ENCODE assay signal across 19 cellular contexts in the genomic region with DNA sequence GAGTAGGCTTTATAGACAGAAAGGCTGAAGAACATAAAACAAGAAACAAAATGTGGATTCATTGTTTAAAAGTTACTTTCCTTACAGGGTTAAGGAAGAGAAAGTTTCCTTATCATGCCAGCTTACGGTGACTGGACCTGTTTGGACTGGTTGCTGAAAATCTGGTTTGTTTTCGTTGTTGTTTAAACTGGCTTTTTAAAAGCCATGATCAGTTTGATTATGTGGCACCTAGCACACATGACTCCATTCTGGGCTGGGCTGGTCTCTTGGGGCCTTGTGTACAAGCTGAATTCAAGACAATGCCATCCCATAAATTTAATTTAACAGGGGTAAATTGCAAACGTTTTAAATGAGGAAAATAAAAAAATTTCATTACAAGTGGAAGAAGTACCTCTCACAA. TPM values are rescaled to one million over a fixed set of nuclear protein-coding genes. Genes with fewer than 3 reads are reported as not detected.
"Had no signal": no experiment of that assay in that cellular context is flagged by ENCODE, and none has a peak within 500 bp of the region (broad histone marks: within the 10 kb centered on the region; RNA-seq: fewer than 3 reads in every experiment).

No MANE protein-coding gene starts in this region.

- ATAC-seq: activated T-cell treated with anti-CD3 and anti-CD28 coated beads, Interleukin-2, amount 50 U/mL, for 72 hours; body of pancreas; left lung; natural killer cell; psoas muscle had no signal

- H3K9me3 ChIP-seq: body of pancreas, left lung, psoas muscle, stomach, thoracic aorta, uterus had no signal

- H3K36me3 ChIP-seq: left lung, stomach, thoracic aorta, uterus had no signal

- H3K4me1 ChIP-seq: body of pancreas, left lung, psoas muscle, uterus had no signal

- H3K4me3 ChIP-seq: body of pancreas, left lung, psoas muscle, stomach, thoracic aorta, uterus had no signal

- H3K27ac ChIP-seq: body of pancreas, left lung, psoas muscle, stomach, thoracic aorta, uterus had no signal

- DNase-seq: activated CD4-positive, alpha-beta T cell treated with anti-CD3 and anti-CD28 coated beads, Interleukin-2, amount 10 ng/mL, durations not matched to agents 7 days and 5 days; activated CD8-positive, alpha-beta memory T cell treated with anti-CD3 and anti-CD28 coated beads, Interleukin-2, amount 50 U/mL, for 48 hours; activated gamma-delta T cell; activated naive CD8-positive, alpha-beta T cell treated with anti-CD3 and anti-CD28 coated beads for 36 hours; activated T-cell treated with anti-CD3 and anti-CD28 coated beads, Interleukin-2, amount 50 U/mL, for 72 hours; amygdala; body of pancreas; effector memory CD4-positive, alpha-beta T cell; hippocampal formation; kidney; left lung; natural killer cell; occipital lobe; psoas muscle; stimulated activated CD4-positive, alpha-beta T cell treated with anti-CD3 and anti-CD28 coated beads, Interleukin-12 subunit alpha, Interleukin-12 subunit beta, amount 100 ng/mL, for 4 hours; stimulated activated CD4-positive, alpha-beta T cell treated with anti-CD3 and anti-CD28 coated beads, Interleukin-2, amount 100 ng/mL, for 24 hours; stomach; uterus had no signal

- H3K27me3 ChIP-seq: body of pancreas, left lung, stomach, uterus had no signal

RNA-seq across cellular contexts. Expression of a gene that starts 18.4 kb away (rescaled TPM):
- total RNA-seq: activated CD4-positive, alpha-beta T cell treated with anti-CD3 and anti-CD28 coated beads, Interleukin-2, amount 10 ng/mL, durations not matched to agents 7 days and 5 days; body of pancreas had no signal

RNA-seq across cellular contexts. Expression of a gene that starts 32.9 kb away (rescaled TPM):
- total RNA-seq: activated naive CD8-positive, alpha-beta T cell treated with anti-CD3 and anti-CD28 coated beads for 36 hours; activated T-cell treated with anti-CD3 and anti-CD28 coated beads, Interleukin-2, amount 50 U/mL, for 72 hours had no signal
